ENCODE assay signal across 19 cellular contexts in the genomic region with DNA sequence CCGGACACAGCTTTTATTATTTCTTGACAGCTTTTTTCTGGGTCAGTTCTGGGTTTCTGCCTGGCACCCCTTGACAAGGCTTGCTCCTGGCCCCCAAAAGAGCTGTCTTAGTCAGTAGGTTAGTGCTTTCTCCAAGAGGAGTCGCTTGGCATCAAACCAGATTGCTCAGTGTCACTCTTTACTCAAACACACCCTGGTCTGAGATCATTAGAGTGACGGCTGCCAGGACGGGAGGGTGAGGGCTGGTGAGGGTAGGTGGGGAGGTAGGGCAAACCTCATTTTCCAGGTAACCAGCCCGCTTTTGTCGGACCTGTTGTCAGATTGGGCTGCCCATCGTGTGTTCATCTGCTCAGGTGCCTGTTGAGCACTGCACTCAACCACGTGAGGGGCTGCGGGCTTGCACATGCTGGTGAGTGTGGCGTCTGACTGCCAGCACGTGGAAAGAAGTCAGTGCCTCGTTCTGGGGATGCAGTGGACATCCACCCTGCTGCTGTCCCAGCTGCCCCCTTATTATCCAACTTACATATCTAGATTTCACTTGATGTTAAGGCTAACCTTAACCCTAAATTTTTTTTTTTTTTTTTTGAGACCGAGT. TPM values are rescaled to one million over a fixed set of nuclear protein-coding genes. Genes with fewer than 3 reads are reported as not detected.
DNase-seq lines count a peak whose midpoint lies in the region; ATAC-seq and TF ChIP-seq lines count a peak whose summit lies in the region.
"Had no signal": no experiment of that assay in that cellular context is flagged by ENCODE, and none has a peak within 500 bp of the region (broad histone marks: within the 10 kb centered on the region; RNA-seq: fewer than 3 reads in every experiment).

No MANE protein-coding gene starts in this region.

- no peak overlapping the region for H3K23ac ChIP-seq in H9 (ENCODE audit: insufficient read length, low read depth, low read length)

- no peak overlapping the region for H3T11ph ChIP-seq in H9 (ENCODE audit: low read length)

- TF ChIP-seq CTCF in H9 (conservative IDR thresholded peaks at IDR 0.05): no peak
- no peak for TF ChIP-seq CTCF in ascending aorta (IDR thresholded peaks at IDR 0.05)
- no peak for TF ChIP-seq CTCF in activated CD8-positive, alpha-beta T cell treated with anti-CD3 and anti-CD28 coated beads for 36 hours (IDR thresholded peaks at IDR 0.05)

- H3K36me3 ChIP-seq in ascending aorta: peaks cover 5 to 14% of the 10 kb centered on the region in 2 donors
- peaks cover 12 to 16% (median 13%) of the 10 kb centered on the region in 3 donors for H3K36me3 ChIP-seq in skeletal muscle tissue (ENCODE audit: control insufficient read depth in 3 of 3, insufficient read depth in 3 of 3, low read length in 3 of 3)

- WGBS in H9 (ENCODE audit: extremely low coverage, insufficient read length, low lambda C conversion rate): no CpG with 5 or more reads among the region's 13 CpGs

- H3K9ac ChIP-seq in H9 (ENCODE audit: extremely low read depth, insufficient read length, low read length) (no peak overlapping the region), skeletal muscle tissue (ENCODE audit: low read depth in 1 of 3, low read length in 3 of 3) (peak overlapping the region; percentile 47 to 78 (median 66))

- no peak for DNase-seq in H9
- no peak for DNase-seq in ascending aorta (ENCODE audit: low spot score in 2 of 2)
- no peak for DNase-seq in DMS79 treated with DMSO at 0.1 percent for 48 hours (lab: John Stamatoyannopoulos, UW)
- DNase-seq in activated CD8-positive, alpha-beta T cell treated with anti-CD3 and anti-CD28 coated beads for 36 hours: no peak
- no peak for DNase-seq in SW480 (ENCODE audit: low spot score)
- DNase-seq in NCI-H82 (lab: John Stamatoyannopoulos, UW): no peak
- DNase-seq: cerebellar nuclear complex; DMS 273 treated with DMSO at 0.1 percent for 48 hours; effector memory CD4-positive, alpha-beta T cell; GDM1; left cardiac atrium; NCI-H146; NCI-H748 treated with DMSO at 0.1 percent for 48 hours; T-helper 2 cell had no signal

- H3K4me3 Mint-ChIP-seq in H9: no peak overlapping the region
- H3K4me3 Mint-ChIP-seq in activated CD8-positive, alpha-beta T cell treated with anti-CD3 and anti-CD28 coated beads for 36 hours: no peak overlapping the region
- H3K4me3 Mint-ChIP-seq: CD14-positive monocyte had no signal

- POLR2A ChIA-PET in activated CD8-positive, alpha-beta T cell treated with anti-CD3 and anti-CD28 coated beads for 36 hours (lab: Charles Lee): interaction anchor here (0.9 to 1.4 kb wide), 2 partner anchors 10 to 48 kb away, joined by 3 to 4 read pairs; partner anchors contain the start of gene TSEN54

- H3K23me2 ChIP-seq in H9 (ENCODE audit: insufficient read length, low read depth, low read length, poor library complexity, severe bottlenecking): no peaks in the 10 kb centered on the region

- H3K79me1 ChIP-seq in H9 (ENCODE audit: insufficient read depth, low read depth, low read length, poor library complexity, severe bottlenecking): no peaks in the 10 kb centered on the region

- H3K4me1 ChIP-seq in H9 (ENCODE audit: insufficient read depth, low read length) (no peaks in the 10 kb centered on the region), ascending aorta (peaks cover 0 to 12% of the 10 kb centered on the region in 2 donors), skeletal muscle tissue (ENCODE audit: control insufficient read depth in 3 of 3, insufficient read depth in 3 of 3, low read length in 3 of 3) (peaks cover 24 to 43% (median 31%) of the 10 kb centered on the region in 3 donors)

- no peaks in the 10 kb centered on the region for H3K9me3 Mint-ChIP-seq in H9
- H3K9me3 Mint-ChIP-seq in activated CD8-positive, alpha-beta T cell treated with anti-CD3 and anti-CD28 coated beads for 36 hours: no peaks in the 10 kb centered on the region

- no peak overlapping the region for H3K18ac ChIP-seq in H9 (ENCODE audit: insufficient read length, low read depth, low read length)

- H3K79me2 ChIP-seq in H9 (ENCODE audit: insufficient read depth, low read length): no peaks in the 10 kb centered on the region

- H3K27me3 ChIP-seq in H9 (ENCODE audit: insufficient read depth, low read length) (no peaks in the 10 kb centered on the region), ascending aorta (no peaks in the 10 kb centered on the region), layer of hippocampus (ENCODE audit: control insufficient read depth, insufficient read depth, low read length) (no peaks in the 10 kb centered on the region), skeletal muscle tissue (ENCODE audit: control insufficient read depth in 3 of 3, insufficient read depth in 3 of 3, low read length in 3 of 3) (no peaks in the 10 kb centered on the region)

- no peak overlapping the region for H2BK15ac ChIP-seq in H9 (ENCODE audit: low read depth, low read length)

- H3K27ac ChIP-seq in H9 (ENCODE audit: insufficient read length, low read depth, low read length): no peak overlapping the region
- peak overlapping the region; percentile 72 to 77 for H3K27ac ChIP-seq in ascending aorta
- H3K27ac ChIP-seq in layer of hippocampus (ENCODE audit: low read depth, low read length): peak overlapping the region; percentile 42
- peak overlapping the region; percentile 91 for H3K27ac ChIP-seq in skeletal muscle tissue (ENCODE audit: low read depth, low read length)
- H3K27ac ChIP-seq: VCaP had no signal

- no peak overlapping the region for H2AK5ac ChIP-seq in H9 (ENCODE audit: insufficient read length, low read length)

- no peak overlapping the region for H2BK5ac ChIP-seq in H9 (ENCODE audit: insufficient read length, low read length)

- H2AFZ ChIP-seq in H9 (ENCODE audit: low read length): no peak overlapping the region

- H3K56ac ChIP-seq in H9 (ENCODE audit: insufficient read length, low read depth, low read length): no peak overlapping the region

- H3K27ac Mint-ChIP-seq in H9: 0 out of 7 replicates have a peak overlapping the region, but pooled peaks of 2 of the 3 experiments have one; percentile 34 to 85
- H3K27ac Mint-ChIP-seq in activated CD8-positive, alpha-beta T cell treated with anti-CD3 and anti-CD28 coated beads for 36 hours: no peak overlapping the region

- no peak for ATAC-seq in activated CD8-positive, alpha-beta T cell treated with anti-CD3 and anti-CD28 coated beads for 36 hours
- ATAC-seq: K562 had no signal

- H3K14ac ChIP-seq in H9 (ENCODE audit: insufficient read depth, low read length): no peak overlapping the region

- no peak overlapping the region for H2BK12ac ChIP-seq in H9 (ENCODE audit: insufficient read length, low read depth, low read length)

- peak overlapping the region in 1 of 2 donors; percentile 39 for H3K4me3 ChIP-seq in ascending aorta
- H3K4me3 ChIP-seq in skeletal muscle tissue (ENCODE audit: low read length in 3 of 3): peak overlapping the region; percentile 31 to 52 (median 51)
- H3K4me3 ChIP-seq: K562 had no signal

- H2BK120ac ChIP-seq in H9 (ENCODE audit: low read depth, low read length, poor library complexity, severe bottlenecking): no peak overlapping the region

- no peaks in the 10 kb centered on the region for H4K20me1 ChIP-seq in H9 (ENCODE audit: control insufficient read depth, insufficient read depth, insufficient read length)

- no peak overlapping the region for H4K91ac ChIP-seq in H9 (ENCODE audit: insufficient read length, low read depth, low read length)

- no peak overlapping the region for H4K8ac ChIP-seq in H9 (replicated peaks; ENCODE audit: insufficient read length, low read depth, low read length)

- peaks cover 4 to 17% (median 10%) of the 10 kb centered on the region in 3 experiments; a peak in 5 of 7 replicates for H3K36me3 Mint-ChIP-seq in H9 (ENCODE audit: insufficient read depth in 1 of 3, low read depth in 3 of 3)
- H3K36me3 Mint-ChIP-seq in activated CD8-positive, alpha-beta T cell treated with anti-CD3 and anti-CD28 coated beads for 36 hours (ENCODE audit: low read depth): peaks cover 4% of the 10 kb centered on the region

- no peaks in the 10 kb centered on the region for H3K9me3 ChIP-seq in H9 (ENCODE audit: control insufficient read depth, low read depth, low read length)
- no peaks in the 10 kb centered on the region for H3K9me3 ChIP-seq in ascending aorta
- no peaks in the 10 kb centered on the region for H3K9me3 ChIP-seq in skeletal muscle tissue (ENCODE audit: control insufficient read depth in 3 of 3, low read length in 3 of 3)

- no peak overlapping the region for H3K4me2 ChIP-seq in H9 (ENCODE audit: insufficient read depth, insufficient read length, low read length)

- H4K5ac ChIP-seq in H9 (ENCODE audit: insufficient read length, low read depth, low read length): no peak overlapping the region

- H3K4ac ChIP-seq in H9 (ENCODE audit: low read depth, low read length): no peak overlapping the region

- CTCF ChIA-PET in activated CD8-positive, alpha-beta T cell treated with anti-CD3 and anti-CD28 coated beads for 36 hours (lab: Charles Lee): no interaction called here

- H3K4me1 Mint-ChIP-seq in H9: peaks cover 0 to 2% of the 10 kb centered on the region in 2 experiments; a peak in 1 of 4 replicates
- peaks cover 4% of the 10 kb centered on the region for H3K4me1 Mint-ChIP-seq in activated CD8-positive, alpha-beta T cell treated with anti-CD3 and anti-CD28 coated beads for 36 hours (ENCODE audit: low read depth)

- intact Hi-C loops in ascending aorta (cut with DNase I): no loop called here
- intact Hi-C loops in activated CD8-positive, alpha-beta T cell treated with anti-CD3 and anti-CD28 coated beads for 36 hours (cut with micrococcal nuclease): no loop called here

- no peaks in the 10 kb centered on the region for H3K27me3 Mint-ChIP-seq in H9 (ENCODE audit: low read depth)
- no peaks in the 10 kb centered on the region for H3K27me3 Mint-ChIP-seq in activated CD8-positive, alpha-beta T cell treated with anti-CD3 and anti-CD28 coated beads for 36 hours

- H2BK20ac ChIP-seq in H9 (ENCODE audit: low read depth, low read length, poor library complexity, severe bottlenecking): no peak overlapping the region

RNA-seq across cellular contexts. Expression of gene TMEM94, which starts 12.4 kb away (rescaled TPM):
- total RNA-seq in H9 (2021) (61.4 and 67.9 TPM in 2 replicates), ascending aorta (125 TPM), skeletal muscle tissue (18.3 TPM)
- total RNA-seq in activated CD8-positive, alpha-beta T cell treated with anti-CD3 and anti-CD28 coated beads for 36 hours: 10 to 100 TPM; 55.3 to 56.4 TPM

RNA-seq across cellular contexts. Expression of gene CASKIN2, which starts 46.5 kb away (rescaled TPM):
- 35.2 and 37.0 TPM in 2 replicates for total RNA-seq in H9 (2021)
- 112 TPM for total RNA-seq in ascending aorta
- total RNA-seq in skeletal muscle tissue: 8.9 TPM
- total RNA-seq in activated CD8-positive, alpha-beta T cell treated with anti-CD3 and anti-CD28 coated beads for 36 hours: 1 to 10 TPM; 2.2 to 2.5 TPM

RNA-seq across cellular contexts. Expression of gene TSEN54, which starts 47.5 kb away (rescaled TPM):
- total RNA-seq in H9 (2021) (44.5 and 45.5 TPM in 2 replicates), ascending aorta (92.7 TPM), skeletal muscle tissue (15.7 TPM)
- 10 to 100 TPM; 38.8 to 45.4 TPM for total RNA-seq in activated CD8-positive, alpha-beta T cell treated with anti-CD3 and anti-CD28 coated beads for 36 hours

RNA-seq across cellular contexts. Expression of gene LLGL2, which starts 56.6 kb away (rescaled TPM):
- 85.9 and 90.4 TPM in 2 replicates for total RNA-seq in H9 (2021)
- total RNA-seq in ascending aorta: 41.8 TPM
- 4.7 TPM for total RNA-seq in skeletal muscle tissue
- 1 to 10 TPM; 7.2 to 7.4 TPM for total RNA-seq in activated CD8-positive, alpha-beta T cell treated with anti-CD3 and anti-CD28 coated beads for 36 hours
